ENCODE assay signal across 1 cellular context in the genomic region with DNA sequence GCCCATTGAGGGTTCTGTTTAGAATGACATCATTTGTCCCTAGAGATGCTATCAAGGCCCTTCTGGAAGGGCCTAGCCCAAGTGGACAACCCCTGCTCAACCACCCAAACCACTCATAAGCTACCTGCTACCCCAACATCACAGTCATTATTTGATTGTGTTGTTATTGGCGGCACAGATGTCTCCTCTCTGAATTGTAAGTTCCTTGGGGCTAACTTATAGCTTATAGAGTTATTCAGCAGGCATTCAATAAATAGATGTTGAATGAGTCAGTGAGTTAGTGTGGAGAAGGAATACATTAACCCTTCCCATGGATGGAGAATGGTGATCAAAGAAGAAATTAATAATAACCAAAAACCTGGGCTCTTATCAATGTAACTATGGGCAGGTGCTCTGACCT.
TF ChIP-seq lines count a peak whose summit lies in the region.

No MANE protein-coding gene starts in this region.

TF ChIP-seq in IMR-90, 13 proteins besides CTCF, POLR2A, EP300 and RAD21 (continued from another document):
- no peak for TF ChIP-seq MAFK (IDR thresholded peaks at IDR 0.05; ENCODE audit: low read depth, low read length)
- no peak for TF ChIP-seq MXI1 (IDR thresholded peaks at IDR 0.05; ENCODE audit: borderline replicate concordance, low read depth, low read length)
- TF ChIP-seq CHD1 (IDR thresholded peaks at IDR 0.05; ENCODE audit: low read depth, low read length), result no peak
- no peak for TF ChIP-seq SMC3 (IDR thresholded peaks at IDR 0.05; ENCODE audit: low read depth, low read length)
- TF ChIP-seq FOS (IDR thresholded peaks at IDR 0.05; ENCODE audit: low read depth, low read length), result no peak
- TF ChIP-seq, protein P1, sequence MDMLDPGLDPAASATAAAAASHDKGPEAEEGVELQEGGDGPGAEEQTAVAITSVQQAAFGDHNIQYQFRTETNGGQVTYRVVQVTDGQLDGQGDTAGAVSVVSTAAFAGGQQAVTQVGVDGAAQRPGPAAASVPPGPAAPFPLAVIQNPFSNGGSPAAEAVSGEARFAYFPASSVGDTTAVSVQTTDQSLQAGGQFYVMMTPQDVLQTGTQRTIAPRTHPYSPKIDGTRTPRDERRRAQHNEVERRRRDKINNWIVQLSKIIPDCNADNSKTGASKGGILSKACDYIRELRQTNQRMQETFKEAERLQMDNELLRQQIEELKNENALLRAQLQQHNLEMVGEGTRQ (IDR thresholded peaks at IDR 0.05; ENCODE audit: low read depth, low read length), result no peak
- no peak for TF ChIP-seq RCOR1 (IDR thresholded peaks at IDR 0.05; ENCODE audit: insufficient replicate concordance, low read length)
- TF ChIP-seq, protein P2, sequence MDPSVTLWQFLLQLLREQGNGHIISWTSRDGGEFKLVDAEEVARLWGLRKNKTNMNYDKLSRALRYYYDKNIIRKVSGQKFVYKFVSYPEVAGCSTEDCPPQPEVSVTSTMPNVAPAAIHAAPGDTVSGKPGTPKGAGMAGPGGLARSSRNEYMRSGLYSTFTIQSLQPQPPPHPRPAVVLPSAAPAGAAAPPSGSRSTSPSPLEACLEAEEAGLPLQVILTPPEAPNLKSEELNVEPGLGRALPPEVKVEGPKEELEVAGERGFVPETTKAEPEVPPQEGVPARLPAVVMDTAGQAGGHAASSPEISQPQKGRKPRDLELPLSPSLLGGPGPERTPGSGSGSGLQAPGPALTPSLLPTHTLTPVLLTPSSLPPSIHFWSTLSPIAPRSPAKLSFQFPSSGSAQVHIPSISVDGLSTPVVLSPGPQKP (IDR thresholded peaks at IDR 0.05; ENCODE audit: borderline replicate concordance, low read depth, low read length), result no peak
- no peak for TF ChIP-seq MAZ (IDR thresholded peaks at IDR 0.05; ENCODE audit: borderline replicate concordance, low read depth, low read length)
- no peak for TF ChIP-seq RFX5 (IDR thresholded peaks at IDR 0.05; ENCODE audit: low read depth, low read length)
- TF ChIP-seq NFE2L2 (IDR thresholded peaks at IDR 0.05; ENCODE audit: low read depth, low read length), result no peak
- TF ChIP-seq BHLHE40 (IDR thresholded peaks at IDR 0.05; ENCODE audit: low read depth, low read length), result no peak
